1 cellular context compared by ENCODE assay signal in genomic region chr2:43193996-43194869, GRCh38.
TF ChIP-seq lines count a peak whose summit lies in the region.

No MANE protein-coding gene starts in this region.

TF ChIP-seq in HepG2, 621 proteins besides CTCF, POLR2A, EP300 and RAD21 (continued from another document):
- TF ChIP-seq, protein P1, sequence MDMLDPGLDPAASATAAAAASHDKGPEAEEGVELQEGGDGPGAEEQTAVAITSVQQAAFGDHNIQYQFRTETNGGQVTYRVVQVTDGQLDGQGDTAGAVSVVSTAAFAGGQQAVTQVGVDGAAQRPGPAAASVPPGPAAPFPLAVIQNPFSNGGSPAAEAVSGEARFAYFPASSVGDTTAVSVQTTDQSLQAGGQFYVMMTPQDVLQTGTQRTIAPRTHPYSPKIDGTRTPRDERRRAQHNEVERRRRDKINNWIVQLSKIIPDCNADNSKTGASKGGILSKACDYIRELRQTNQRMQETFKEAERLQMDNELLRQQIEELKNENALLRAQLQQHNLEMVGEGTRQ (IDR thresholded peaks at IDR 0.05; ENCODE audit: low read depth, low read length) = no peak
- TF ChIP-seq, protein P1 (CRISPR knock-in tag; IDR thresholded peaks at IDR 0.05; ENCODE audit: borderline replicate concordance) = no peak; the same call in 1 of the 2 replicates
- TF ChIP-seq SOX5 (CRISPR knock-in tag; IDR thresholded peaks at IDR 0.05; ENCODE audit: borderline replicate concordance) (peak; percentile 97), THRA (CRISPR knock-in tag; IDR thresholded peaks at IDR 0.05; ENCODE audit: borderline replicate concordance) (peak; percentile 92), ZGPAT (CRISPR knock-in tag; IDR thresholded peaks at IDR 0.05) (peak; percentile 96), ZKSCAN5 (CRISPR knock-in tag; IDR thresholded peaks at IDR 0.05) (no peak), ZNF574 (CRISPR knock-in tag; IDR thresholded peaks at IDR 0.05) (peak; percentile 79), MXD4 (CRISPR knock-in tag; IDR thresholded peaks at IDR 0.05) (peak; percentile 50), TOE1 (CRISPR knock-in tag; IDR thresholded peaks at IDR 0.05) (peak; percentile 70), CAMTA2 (CRISPR knock-in tag; IDR thresholded peaks at IDR 0.05; ENCODE audit: borderline replicate concordance) (0 out of 2 replicates have a peak, but pooled peaks have one; percentile 87), NFKB2 (CRISPR knock-in tag; IDR thresholded peaks at IDR 0.05; ENCODE audit: borderline replicate concordance) (peak; percentile 53; the same call in 1 of the 2 replicates), ZNF318 (CRISPR knock-in tag; IDR thresholded peaks at IDR 0.05) (no peak)
- TF ChIP-seq, protein P2, sequence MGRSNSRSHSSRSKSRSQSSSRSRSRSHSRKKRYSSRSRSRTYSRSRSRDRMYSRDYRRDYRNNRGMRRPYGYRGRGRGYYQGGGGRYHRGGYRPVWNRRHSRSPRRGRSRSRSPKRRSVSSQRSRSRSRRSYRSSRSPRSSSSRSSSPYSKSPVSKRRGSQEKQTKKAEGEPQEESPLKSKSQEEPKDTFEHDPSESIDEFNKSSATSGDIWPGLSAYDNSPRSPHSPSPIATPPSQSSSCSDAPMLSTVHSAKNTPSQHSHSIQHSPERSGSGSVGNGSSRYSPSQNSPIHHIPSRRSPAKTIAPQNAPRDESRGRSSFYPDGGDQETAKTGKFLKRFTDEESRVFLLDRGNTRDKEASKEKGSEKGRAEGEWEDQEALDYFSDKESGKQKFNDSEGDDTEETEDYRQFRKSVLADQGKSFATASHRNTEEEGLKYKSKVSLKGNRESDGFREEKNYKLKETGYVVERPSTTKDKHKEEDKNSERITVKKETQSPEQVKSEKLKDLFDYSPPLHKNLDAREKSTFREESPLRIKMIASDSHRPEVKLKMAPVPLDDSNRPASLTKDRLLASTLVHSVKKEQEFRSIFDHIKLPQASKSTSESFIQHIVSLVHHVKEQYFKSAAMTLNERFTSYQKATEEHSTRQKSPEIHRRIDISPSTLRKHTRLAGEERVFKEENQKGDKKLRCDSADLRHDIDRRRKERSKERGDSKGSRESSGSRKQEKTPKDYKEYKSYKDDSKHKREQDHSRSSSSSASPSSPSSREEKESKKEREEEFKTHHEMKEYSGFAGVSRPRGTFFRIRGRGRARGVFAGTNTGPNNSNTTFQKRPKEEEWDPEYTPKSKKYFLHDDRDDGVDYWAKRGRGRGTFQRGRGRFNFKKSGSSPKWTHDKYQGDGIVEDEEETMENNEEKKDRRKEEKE (IDR thresholded peaks at IDR 0.05) = no peak
